18 cellular contexts compared by ENCODE assay signal in genomic region chr13:100818706-100819105, GRCh38.
A peak's percentile ranks its signal among the peaks of the same experiment; 100 is the strongest.
DNase-seq lines count a peak whose midpoint lies in the region; ATAC-seq and TF ChIP-seq lines count a peak whose summit lies in the region.
"Had no signal": no experiment of that assay in that cellular context is flagged by ENCODE, and none has a peak within 500 bp of the region (broad histone marks: within the 10 kb centered on the region; RNA-seq: fewer than 3 reads in every experiment).

No MANE protein-coding gene starts in this region.

- no peak for TF ChIP-seq POLR2A in stomach (IDR thresholded peaks at IDR 0.05)

- DNase-seq in NCI-H446 (lab: John Stamatoyannopoulos, UW) (peak; percentile 67 to 78), epithelial cell of proximal tubule (ENCODE audit: low read depth) (peak; percentile 26), midbrain (lab: John Stamatoyannopoulos, UW) (peak; percentile 28), stomach (peak; percentile 47)
- no peak for DNase-seq in activated CD4-positive, alpha-beta T cell treated with anti-CD3 and anti-CD28 coated beads for 1 hour
- DNase-seq: activated CD4-positive, alpha-beta T cell treated with anti-CD3 and anti-CD28 coated beads, Interleukin-2, amount 50 U/mL, for 48 hours; activated gamma-delta T cell treated with Interleukin-2 at 50 U/mL for 16 hours; CD4-positive, CD25-positive, alpha-beta regulatory T cell; DMS153; gastrocnemius medialis; GF-D8; naive thymus-derived CD4-positive, alpha-beta T cell; NCI-H187 had no signal

- H3K27me3 ChIP-seq in stomach: no peaks in the 10 kb centered on the region
- H3K27me3 ChIP-seq: gastrocnemius medialis had no signal

- no peak for TF ChIP-seq CTCF in epithelial cell of proximal tubule (conservative IDR thresholded peaks at IDR 0.05; ENCODE audit: low read depth, low read length)
- TF ChIP-seq CTCF in stomach (IDR thresholded peaks at IDR 0.05): no peak

- ATAC-seq in GM18502 (IDR thresholded peaks at IDR 0.05; ENCODE audit: poor library complexity, unreplicated experiment): no peak
- ATAC-seq in HG02763 (IDR thresholded peaks at IDR 0.05; ENCODE audit: unreplicated experiment): no peak
- ATAC-seq: gastrocnemius medialis; K562; naive thymus-derived CD4-positive, alpha-beta T cell had no signal

- no peak overlapping the region for H3K27ac ChIP-seq in stomach
- H3K27ac ChIP-seq: epithelial cell of prostate, gastrocnemius medialis had no signal

- H3K4me3 ChIP-seq in epithelial cell of proximal tubule (ENCODE audit: low read depth, low read length) (no peak overlapping the region), stomach (no peak overlapping the region)
- H3K4me3 ChIP-seq: gastrocnemius medialis, HAP-1, K562 had no signal

- H3K36me3 ChIP-seq in stomach: no peaks in the 10 kb centered on the region
- H3K36me3 ChIP-seq: gastrocnemius medialis, HAP-1 had no signal

- no peaks in the 10 kb centered on the region for H3K4me1 ChIP-seq in stomach
- H3K4me1 ChIP-seq: gastrocnemius medialis, HAP-1 had no signal

- intact Hi-C loops in stomach (cut with DNase I; ENCODE audit: low total_unique reads): no loop called here

- 26 to 55% (median 35%) methylated on average over 3 of the region's 3 CpGs for WGBS in stomach, 5 donors

- H3K9me3 ChIP-seq in stomach: no peaks in the 10 kb centered on the region
- H3K9me3 ChIP-seq: gastrocnemius medialis, HAP-1 had no signal

- no peak for TF ChIP-seq EP300 in stomach (IDR thresholded peaks at IDR 0.05)
